In the genomic region with DNA sequence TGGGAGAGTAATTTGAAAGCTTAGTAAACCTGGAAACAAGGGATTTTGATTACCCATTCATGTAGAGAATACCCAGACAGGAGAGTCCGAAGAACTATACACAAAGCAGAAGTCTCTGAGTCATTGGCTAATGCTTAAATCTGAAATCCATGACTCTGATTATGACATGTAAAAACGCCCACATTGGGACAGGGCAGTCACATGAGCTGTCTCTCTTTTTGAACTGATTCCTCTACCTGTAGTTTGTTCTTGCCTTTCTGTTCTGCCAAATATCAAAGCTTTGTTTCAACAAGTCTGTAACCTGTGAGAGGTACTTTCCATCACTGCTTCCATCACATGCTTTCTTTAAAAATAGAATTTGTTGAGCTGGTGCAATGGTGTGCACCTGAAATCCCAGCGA, we compare ENCODE assay signal across 1 cellular context.
TF ChIP-seq lines count a peak whose summit lies in the region.

No MANE protein-coding gene starts in this region.

TF ChIP-seq in GM23338, 12 proteins besides CTCF, POLR2A, EP300 and RAD21 (continued from another document):
- TF ChIP-seq, protein P1, sequence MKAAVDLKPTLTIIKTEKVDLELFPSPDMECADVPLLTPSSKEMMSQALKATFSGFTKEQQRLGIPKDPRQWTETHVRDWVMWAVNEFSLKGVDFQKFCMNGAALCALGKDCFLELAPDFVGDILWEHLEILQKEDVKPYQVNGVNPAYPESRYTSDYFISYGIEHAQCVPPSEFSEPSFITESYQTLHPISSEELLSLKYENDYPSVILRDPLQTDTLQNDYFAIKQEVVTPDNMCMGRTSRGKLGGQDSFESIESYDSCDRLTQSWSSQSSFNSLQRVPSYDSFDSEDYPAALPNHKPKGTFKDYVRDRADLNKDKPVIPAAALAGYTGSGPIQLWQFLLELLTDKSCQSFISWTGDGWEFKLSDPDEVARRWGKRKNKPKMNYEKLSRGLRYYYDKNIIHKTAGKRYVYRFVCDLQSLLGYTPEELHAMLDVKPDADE (IDR thresholded peaks at IDR 0.05) = no peak
